Comparison of ENCODE assay signal across 27 cellular contexts in genomic region chr2:238920601-238921001, GRCh38.
"Had no signal": no experiment of that assay in that cellular context is flagged by ENCODE, and none has a peak within 500 bp of the region (broad histone marks: within the 10 kb centered on the region; RNA-seq: fewer than 3 reads in every experiment).

No MANE protein-coding gene starts in this region.

- H3K4me3 ChIP-seq: adrenal gland, ascending aorta, esophagus squamous epithelium, gastroesophageal sphincter, heart left ventricle, mucosa of descending colon, skin epidermis, stomach, transverse colon, uterus had no signal

- H3K4me1 ChIP-seq: adrenal gland, ascending aorta, esophagus squamous epithelium, gastroesophageal sphincter, heart left ventricle, stomach, transverse colon, uterus had no signal

- H3K27ac ChIP-seq: adrenal gland, ascending aorta, brain microvascular endothelial cell, esophagus squamous epithelium, gastroesophageal sphincter, heart left ventricle, skin epidermis, stomach, transverse colon, uterus, WERI-Rb-1 had no signal

- ATAC-seq: activated CD8-positive, alpha-beta memory T cell treated with anti-CD3 and anti-CD28 coated beads, Interleukin-2, amount 10 ng/mL, durations not matched to agents 7 days and 5 days; activated CD8-positive, alpha-beta T cell treated with anti-CD3 and anti-CD28 coated beads for 36 hours; heart left ventricle; mucosa of descending colon; stimulated activated memory B cell treated with anti-CD40 and anti-IgM and Interleukin-4, amounts not matched to agents 10 μg/mL and 1 μg/mL and 100 μg/mL, for 72 hours; T-cell had no signal

- FAIRE-seq: islet of Langerhans, TTC549 had no signal

- H3K9me3 ChIP-seq: adrenal gland, ascending aorta, esophagus squamous epithelium, gastroesophageal sphincter, mucosa of descending colon, stomach, transverse colon, uterus had no signal

- DNase-seq: activated CD4-positive, alpha-beta T cell treated with anti-CD3 and anti-CD28 coated beads, Interleukin-2, amount 10 ng/mL, durations not matched to agents 7 days and 5 days; activated CD4-positive, CD25-positive, alpha-beta regulatory T cell treated with anti-CD3 and anti-CD28 coated beads, Interleukin-2, amount 50 U/mL, for 72 hours; activated CD8-positive, alpha-beta memory T cell treated with anti-CD3 and anti-CD28 coated beads, Interleukin-2, amount 10 ng/mL, durations not matched to agents 7 days and 5 days; activated CD8-positive, alpha-beta T cell treated with anti-CD3 and anti-CD28 coated beads for 36 hours; activated gamma-delta T cell treated with Interleukin-2 at 50 U/mL for 16 hours; activated T-cell treated with anti-CD3 and anti-CD28 coated beads for 4 hours; adrenal gland; brain microvascular endothelial cell; cortex of kidney; endodermal cell; esophagus squamous epithelium; mucosa of descending colon; occipital lobe; retina; stimulated activated CD4-positive, alpha-beta T cell treated with anti-CD3 and anti-CD28 coated beads, Interleukin-2, amount 100 ng/mL, for 24 hours; stomach; T-cell; transverse colon; WERI-Rb-1 had no signal

- H3K27me3 ChIP-seq: adrenal gland, ascending aorta, brain microvascular endothelial cell, transverse colon, uterus had no signal

- H3K36me3 ChIP-seq: adrenal gland, ascending aorta, brain microvascular endothelial cell, esophagus squamous epithelium, gastroesophageal sphincter, heart left ventricle, stomach, transverse colon, uterus, WERI-Rb-1 had no signal
